In genomic region chr16:3023669-3024478, GRCh38 we compare ENCODE assay signal across 1 cellular context.
TF ChIP-seq lines count a peak whose summit lies in the region.

TSS of gene HCFC1R1 (minus strand) at chr16:3023942. CDS start at chr16:3023941, 1 bp downstream.
TSS of gene THOC6 (plus strand) at chr16:3024035. CDS start at chr16:3024327, 292 bp downstream.

TF ChIP-seq in K562, 482 proteins besides CTCF, POLR2A, EP300 and RAD21 (continued from another document and continues in another):
- peak; percentile 79 for TF ChIP-seq ZBTB40 (IDR thresholded peaks at IDR 0.05)
- no peak for TF ChIP-seq ZBTB40 (CRISPR knock-in tag; IDR thresholded peaks at IDR 0.05)
- TF ChIP-seq ZNF408 (CRISPR knock-in tag; IDR thresholded peaks at IDR 0.05; ENCODE audit: low read depth) = no peak
- TF ChIP-seq, protein P1, sequence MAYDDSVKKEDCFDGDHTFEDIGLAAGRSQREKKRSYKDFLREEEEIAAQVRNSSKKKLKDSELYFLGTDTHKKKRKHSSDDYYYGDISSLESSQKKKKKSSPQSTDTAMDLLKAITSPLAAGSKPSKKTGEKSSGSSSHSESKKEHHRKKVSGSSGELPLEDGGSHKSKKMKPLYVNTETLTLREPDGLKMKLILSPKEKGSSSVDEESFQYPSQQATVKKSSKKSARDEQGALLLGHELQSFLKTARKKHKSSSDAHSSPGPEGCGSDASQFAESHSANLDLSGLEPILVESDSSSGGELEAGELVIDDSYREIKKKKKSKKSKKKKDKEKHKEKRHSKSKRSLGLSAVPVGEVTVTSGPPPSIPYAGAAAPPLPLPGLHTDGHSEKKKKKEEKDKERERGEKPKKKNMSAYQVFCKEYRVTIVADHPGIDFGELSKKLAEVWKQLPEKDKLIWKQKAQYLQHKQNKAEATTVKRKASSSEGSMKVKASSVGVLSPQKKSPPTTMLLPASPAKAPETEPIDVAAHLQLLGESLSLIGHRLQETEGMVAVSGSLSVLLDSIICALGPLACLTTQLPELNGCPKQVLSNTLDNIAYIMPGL (CRISPR knock-in tag; IDR thresholded peaks at IDR 0.05) = no peak
- peak; percentile 58; the same call in 1 of the 2 replicates for TF ChIP-seq KAT7 (CRISPR knock-in tag; IDR thresholded peaks at IDR 0.05; ENCODE audit: borderline replicate concordance)
- no peak for TF ChIP-seq SNIP1 (IDR thresholded peaks at IDR 0.05; ENCODE audit: low read depth)
- no peak for TF ChIP-seq HNRNPK (IDR thresholded peaks at IDR 0.05; ENCODE audit: low read depth, low read length, poor library complexity, severe bottlenecking)
- no peak for TF ChIP-seq ZC3H11A (IDR thresholded peaks at IDR 0.05; ENCODE audit: low read depth, low read length)
- TF ChIP-seq PCBP1 (IDR thresholded peaks at IDR 0.05; ENCODE audit: low read depth, low read length, poor library complexity, severe bottlenecking) = peak; percentile 47
- no peak for TF ChIP-seq HNRNPUL1 (IDR thresholded peaks at IDR 0.05; ENCODE audit: low read length)
- no peak for TF ChIP-seq ZNF644 (tag; IDR thresholded peaks at IDR 0.05; ENCODE audit: low read depth)
- no peak for TF ChIP-seq STAT5A (IDR thresholded peaks at IDR 0.05; ENCODE audit: borderline replicate concordance, low read length)
- no peak for TF ChIP-seq MEF2A (IDR thresholded peaks at IDR 0.05; ENCODE audit: control insufficient read depth, low read depth, low read length)
- TF ChIP-seq, protein P2, sequence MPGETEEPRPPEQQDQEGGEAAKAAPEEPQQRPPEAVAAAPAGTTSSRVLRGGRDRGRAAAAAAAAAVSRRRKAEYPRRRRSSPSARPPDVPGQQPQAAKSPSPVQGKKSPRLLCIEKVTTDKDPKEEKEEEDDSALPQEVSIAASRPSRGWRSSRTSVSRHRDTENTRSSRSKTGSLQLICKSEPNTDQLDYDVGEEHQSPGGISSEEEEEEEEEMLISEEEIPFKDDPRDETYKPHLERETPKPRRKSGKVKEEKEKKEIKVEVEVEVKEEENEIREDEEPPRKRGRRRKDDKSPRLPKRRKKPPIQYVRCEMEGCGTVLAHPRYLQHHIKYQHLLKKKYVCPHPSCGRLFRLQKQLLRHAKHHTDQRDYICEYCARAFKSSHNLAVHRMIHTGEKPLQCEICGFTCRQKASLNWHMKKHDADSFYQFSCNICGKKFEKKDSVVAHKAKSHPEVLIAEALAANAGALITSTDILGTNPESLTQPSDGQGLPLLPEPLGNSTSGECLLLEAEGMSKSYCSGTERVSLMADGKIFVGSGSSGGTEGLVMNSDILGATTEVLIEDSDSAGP (CRISPR knock-in tag; IDR thresholded peaks at IDR 0.05) = no peak
- TF ChIP-seq EWSR1 (IDR thresholded peaks at IDR 0.05; ENCODE audit: borderline replicate concordance, low read depth, partially characterized antibody) = no peak
- TF ChIP-seq WHSC1 (IDR thresholded peaks at IDR 0.05; ENCODE audit: low read length) = no peak
- peak; percentile 74; the same call in 1 of the 2 replicates for TF ChIP-seq ZBED1 (IDR thresholded peaks at IDR 0.05)
- TF ChIP-seq, protein P3, sequence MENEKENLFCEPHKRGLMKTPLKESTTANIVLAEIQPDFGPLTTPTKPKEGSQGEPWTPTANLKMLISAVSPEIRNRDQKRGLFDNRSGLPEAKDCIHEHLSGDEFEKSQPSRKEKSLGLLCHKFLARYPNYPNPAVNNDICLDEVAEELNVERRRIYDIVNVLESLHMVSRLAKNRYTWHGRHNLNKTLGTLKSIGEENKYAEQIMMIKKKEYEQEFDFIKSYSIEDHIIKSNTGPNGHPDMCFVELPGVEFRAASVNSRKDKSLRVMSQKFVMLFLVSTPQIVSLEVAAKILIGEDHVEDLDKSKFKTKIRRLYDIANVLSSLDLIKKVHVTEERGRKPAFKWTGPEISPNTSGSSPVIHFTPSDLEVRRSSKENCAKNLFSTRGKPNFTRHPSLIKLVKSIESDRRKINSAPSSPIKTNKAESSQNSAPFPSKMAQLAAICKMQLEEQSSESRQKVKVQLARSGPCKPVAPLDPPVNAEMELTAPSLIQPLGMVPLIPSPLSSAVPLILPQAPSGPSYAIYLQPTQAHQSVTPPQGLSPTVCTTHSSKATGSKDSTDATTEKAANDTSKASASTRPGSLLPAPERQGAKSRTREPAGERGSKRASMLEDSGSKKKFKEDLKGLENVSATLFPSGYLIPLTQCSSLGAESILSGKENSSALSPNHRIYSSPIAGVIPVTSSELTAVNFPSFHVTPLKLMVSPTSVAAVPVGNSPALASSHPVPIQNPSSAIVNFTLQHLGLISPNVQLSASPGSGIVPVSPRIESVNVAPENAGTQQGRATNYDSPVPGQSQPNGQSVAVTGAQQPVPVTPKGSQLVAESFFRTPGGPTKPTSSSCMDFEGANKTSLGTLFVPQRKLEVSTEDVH (IDR thresholded peaks at IDR 0.05; ENCODE audit: low read depth, partially characterized antibody) = peak; percentile 60
- peak; percentile 55 for TF ChIP-seq CHD1 (IDR thresholded peaks at IDR 0.05; ENCODE audit: low read length)
- TF ChIP-seq ZNF395 (CRISPR knock-in tag; IDR thresholded peaks at IDR 0.05) = peak; percentile 82; the same call in 1 of the 2 replicates
- TF ChIP-seq MYNN (IDR thresholded peaks at IDR 0.05) = peak; percentile 73; the same call in 1 of the 2 replicates
- TF ChIP-seq MYNN (CRISPR knock-in tag; IDR thresholded peaks at IDR 0.05) = no peak
- peak; percentile 100 for TF ChIP-seq CXXC5 (CRISPR knock-in tag; IDR thresholded peaks at IDR 0.05)
- TF ChIP-seq FOXP1 (CRISPR knock-in tag; IDR thresholded peaks at IDR 0.05) = no peak
- TF ChIP-seq, protein P4, sequence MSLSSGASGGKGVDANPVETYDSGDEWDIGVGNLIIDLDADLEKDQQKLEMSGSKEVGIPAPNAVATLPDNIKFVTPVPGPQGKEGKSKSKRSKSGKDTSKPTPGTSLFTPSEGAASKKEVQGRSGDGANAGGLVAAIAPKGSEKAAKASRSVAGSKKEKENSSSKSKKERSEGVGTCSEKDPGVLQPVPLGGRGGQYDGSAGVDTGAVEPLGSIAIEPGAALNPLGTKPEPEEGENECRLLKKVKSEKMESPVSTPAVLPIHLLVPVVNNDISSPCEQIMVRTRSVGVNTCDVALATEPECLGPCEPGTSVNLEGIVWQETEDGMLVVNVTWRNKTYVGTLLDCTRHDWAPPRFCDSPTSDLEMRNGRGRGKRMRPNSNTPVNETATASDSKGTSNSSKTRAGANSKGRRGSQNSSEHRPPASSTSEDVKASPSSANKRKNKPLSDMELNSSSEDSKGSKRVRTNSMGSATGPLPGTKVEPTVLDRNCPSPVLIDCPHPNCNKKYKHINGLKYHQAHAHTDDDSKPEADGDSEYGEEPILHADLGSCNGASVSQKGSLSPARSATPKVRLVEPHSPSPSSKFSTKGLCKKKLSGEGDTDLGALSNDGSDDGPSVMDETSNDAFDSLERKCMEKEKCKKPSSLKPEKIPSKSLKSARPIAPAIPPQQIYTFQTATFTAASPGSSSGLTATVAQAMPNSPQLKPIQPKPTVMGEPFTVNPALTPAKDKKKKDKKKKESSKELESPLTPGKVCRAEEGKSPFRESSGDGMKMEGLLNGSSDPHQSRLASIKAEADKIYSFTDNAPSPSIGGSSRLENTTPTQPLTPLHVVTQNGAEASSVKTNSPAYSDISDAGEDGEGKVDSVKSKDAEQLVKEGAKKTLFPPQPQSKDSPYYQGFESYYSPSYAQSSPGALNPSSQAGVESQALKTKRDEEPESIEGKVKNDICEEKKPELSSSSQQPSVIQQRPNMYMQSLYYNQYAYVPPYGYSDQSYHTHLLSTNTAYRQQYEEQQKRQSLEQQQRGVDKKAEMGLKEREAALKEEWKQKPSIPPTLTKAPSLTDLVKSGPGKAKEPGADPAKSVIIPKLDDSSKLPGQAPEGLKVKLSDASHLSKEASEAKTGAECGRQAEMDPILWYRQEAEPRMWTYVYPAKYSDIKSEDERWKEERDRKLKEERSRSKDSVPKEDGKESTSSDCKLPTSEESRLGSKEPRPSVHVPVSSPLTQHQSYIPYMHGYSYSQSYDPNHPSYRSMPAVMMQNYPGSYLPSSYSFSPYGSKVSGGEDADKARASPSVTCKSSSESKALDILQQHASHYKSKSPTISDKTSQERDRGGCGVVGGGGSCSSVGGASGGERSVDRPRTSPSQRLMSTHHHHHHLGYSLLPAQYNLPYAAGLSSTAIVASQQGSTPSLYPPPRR (CRISPR knock-in tag; IDR thresholded peaks at IDR 0.05; ENCODE audit: borderline replicate concordance) = no peak
- TF ChIP-seq SMARCA5 (IDR thresholded peaks at IDR 0.05) = no peak
- TF ChIP-seq CBX8 (IDR thresholded peaks at IDR 0.05; ENCODE audit: borderline replicate concordance, extremely low read depth, low read depth, low read length, poor library complexity, severe bottlenecking) = no peak
- peak; percentile 95 for TF ChIP-seq USF2 (CRISPR knock-in tag; IDR thresholded peaks at IDR 0.05)
- TF ChIP-seq NRF1 (conservative IDR thresholded peaks at IDR 0.05 in 1 of 2, IDR thresholded peaks at IDR 0.05 in 1 of 2) = peak; percentile 90 to 92
- TF ChIP-seq MNT (conservative IDR thresholded peaks at IDR 0.05) = peak; percentile 94 to 96
